Comparison of ENCODE assay signal across 8 cellular contexts in the genomic region with DNA sequence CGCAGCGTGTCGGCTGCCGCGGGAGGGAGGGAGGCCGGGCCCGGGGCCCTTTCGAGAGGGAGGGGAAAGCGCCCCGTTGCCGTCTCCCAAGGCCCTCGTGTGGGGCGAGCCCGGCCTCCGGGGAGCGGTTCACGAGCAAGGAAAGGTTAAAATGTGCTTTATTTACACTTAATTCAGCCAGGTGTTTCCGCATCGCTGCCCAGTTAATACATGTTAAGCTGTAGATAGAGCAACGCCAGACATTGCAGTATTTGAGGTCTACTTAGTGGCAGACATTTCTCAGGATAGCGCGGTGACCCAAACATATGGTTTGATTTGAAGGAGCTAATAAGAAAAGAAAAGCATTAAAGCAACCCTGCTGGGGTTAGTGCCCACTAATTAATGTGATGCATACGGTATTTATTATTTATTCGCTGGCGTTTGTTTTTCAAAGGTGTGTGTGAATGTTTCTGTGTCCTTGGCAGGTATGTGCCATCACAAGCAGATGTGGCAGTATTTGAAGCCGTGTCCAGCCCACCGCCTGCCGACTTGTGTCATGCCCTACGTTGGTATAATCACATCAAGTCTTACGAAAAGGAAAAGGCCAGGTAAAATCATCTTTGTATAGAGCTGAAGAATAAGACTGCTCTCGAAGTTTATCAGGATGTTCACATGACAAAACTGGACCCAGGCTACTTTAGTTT. TPM values are rescaled to one million over a fixed set of nuclear protein-coding genes. Genes with fewer than 3 reads are reported as not detected.
DNase-seq lines count a peak whose midpoint lies in the region; ATAC-seq and TF ChIP-seq lines count a peak whose summit lies in the region.

No MANE protein-coding gene starts in this region.

- H3K9me3 Mint-ChIP-seq in MCF 10A (ENCODE audit: unreplicated experiment), result no peaks in the 10 kb centered on the region

- H3K27ac ChIP-seq in temporal lobe (ENCODE audit: low read depth, low read length), result peak overlapping the region; percentile 88

- H3K4me3 Mint-ChIP-seq in MCF 10A (ENCODE audit: unreplicated experiment), result peak overlapping the region; percentile 80

- in situ Hi-C loops in GM13976 (cut with MboI; ENCODE audit: low sequenced_read_pairs, unreplicated experiment), result no loop called here

- TSS peak; percentile 70 for BruUV-seq in MCF 10A (replicated peaks; lab: Mats Ljungman, UMichigan)

- H3K27ac Mint-ChIP-seq in MCF 10A (ENCODE audit: low read depth, unreplicated experiment), result peak overlapping the region; percentile 98

- H3K27me3 Mint-ChIP-seq in MCF 10A (ENCODE audit: insufficient read depth, unreplicated experiment), result no peaks in the 10 kb centered on the region

- DNase-seq in 8988T (peak; percentile 15), GM13976 (ENCODE audit: low spot score) (peak; percentile 72), NCI-H510A (lab: John Stamatoyannopoulos, UW) (peak; percentile 42), MCF 10A (ENCODE audit: unreplicated experiment) (no peak), kidney tubule cell (ENCODE audit: low spot score) (peak; percentile 15), UCSD-AML1 (lab: John Stamatoyannopoulos, UW; ENCODE audit: unreplicated experiment) (no peak)

- CTCF ChIA-PET in MCF 10A (lab: Yijun Ruan, JAX), result interaction anchor here (0.6 to 2.4 kb wide), 6 partner anchors 53 to 399 kb away, joined by 3 to 11 read pairs (median 4); a partner anchor contains a TSS

- TF ChIP-seq CTCF in GM13976 (IDR thresholded peaks at IDR 0.05; ENCODE audit: borderline replicate concordance, control extremely low read depth, extremely low read depth, insufficient read depth, missing control alignments) (no peak), MCF 10A (IDR thresholded peaks at IDR 0.05; ENCODE audit: unreplicated experiment) (no peak)

- intact Hi-C loops in MCF 10A (cut with micrococcal nuclease), result loop anchor here (5.0 to 10.0 kb wide), 2 partner anchors 285 to 397 kb away; partner anchors contain the start of gene ADAM23

- ATAC-seq in HG02798 (IDR thresholded peaks at IDR 0.05; ENCODE audit: poor library complexity, unreplicated experiment), result peak; percentile 65

- POLR2A ChIA-PET in MCF 10A (lab: Yijun Ruan, JAX), result interaction anchor here (0.6 to 4.1 kb wide), 27 partner anchors 10 to 597 kb away, joined by 3 to 55 read pairs (median 5); partner anchors contain the start of genes INO80D and ZDBF2

- peaks cover 74% of the 10 kb centered on the region for H3K36me3 Mint-ChIP-seq in MCF 10A (ENCODE audit: insufficient read depth, unreplicated experiment)

- H3K4me1 Mint-ChIP-seq in MCF 10A (ENCODE audit: insufficient read depth, unreplicated experiment), result peaks cover 22% of the 10 kb centered on the region

RNA-seq across cellular contexts. Expression of gene EEF1B2, which starts 0.6 kb away (rescaled TPM):
- 1,045 and 1,110 TPM in 2 replicates for total RNA-seq in MCF 10A (2022)
- 360 TPM for total RNA-seq in temporal lobe

RNA-seq across cellular contexts. Expression of gene NDUFS1, which starts 1.0 kb away (rescaled TPM):
- total RNA-seq in MCF 10A (2022), result 91.9 and 100 TPM in 2 replicates
- total RNA-seq in temporal lobe, result 85.8 TPM

Comparison
In these comparisons a context has a peak if more than half of its experiments do, and no peak if none do; other contexts are left out.
1. DNase-seq: peak in 8988T (single experiment), GM13976 (single experiment), NCI-H510A (single experiment) and kidney tubule cell (single experiment); none in MCF 10A (single experiment) and UCSD-AML1 (single experiment).